Comparison of ENCODE assay signal across 8 cellular contexts in genomic region chr10:132142396-132143161, GRCh38. TPM values are rescaled to one million over a fixed set of nuclear protein-coding genes. Genes with fewer than 3 reads are reported as not detected.
DNase-seq lines count a peak whose midpoint lies in the region; ATAC-seq and TF ChIP-seq lines count a peak whose summit lies in the region.

No MANE protein-coding gene starts in this region.

- peaks cover 0 to 5% (median 4%) of the 10 kb centered on the region in 3 donors for H3K27me3 Mint-ChIP-seq in immature natural killer cell (ENCODE audit: low read depth in 3 of 3)

- H3K4me3 ChIP-seq in GM06990 (replicated peaks; ENCODE audit: low read depth, low read length), result no peak overlapping the region
- H3K4me3 ChIP-seq in astrocyte of the cerebellum (ENCODE audit: low read depth, low read length), result no peak overlapping the region

- H3K36me3 Mint-ChIP-seq in immature natural killer cell, result no peaks in the 10 kb centered on the region

- no peaks in the 10 kb centered on the region for H3K4me1 Mint-ChIP-seq in immature natural killer cell

- DNase-seq in GM06990 (ENCODE audit: extremely low read depth, insufficient read length) (peak; percentile 36), SW480 (ENCODE audit: low spot score) (peak; percentile 25), astrocyte of the cerebellum (ENCODE audit: low read depth) (no peak), immature natural killer cell (peak; percentile 22 to 44 (median 40)), omental fat pad (ENCODE audit: low spot score) (no peak), NCI-H187 treated with DMSO at 0.1 percent for 48 hours (lab: John Stamatoyannopoulos, UW) (no peak)
- peak; percentile 49 to 51 for DNase-seq in stimulated activated CD4-positive, alpha-beta T cell treated with anti-CD3 and anti-CD28 coated beads, Interleukin-2, amount 100 ng/mL, for 48 hours

- no peaks in the 10 kb centered on the region for H3K27me3 ChIP-seq in GM06990 (replicated peaks; ENCODE audit: control insufficient read depth, insufficient read depth, low read length)

- in situ Hi-C loops in astrocyte of the cerebellum (cut with HindIII; ENCODE audit: low sequenced_read_pairs), result no loop called here

- peak; percentile 66 for ATAC-seq in HG02588 (IDR thresholded peaks at IDR 0.05; ENCODE audit: unreplicated experiment)
- ATAC-seq in omental fat pad (ENCODE audit: low FRiP score), result no peak

- H3K36me3 ChIP-seq in GM06990 (ENCODE audit: control insufficient read depth, insufficient read depth, low read length), result no peaks in the 10 kb centered on the region

- TF ChIP-seq CTCF in GM06990 (IDR thresholded peaks at IDR 0.05; ENCODE audit: insufficient read depth, low read length, poor library complexity, severe bottlenecking), result peak; percentile 88
- peak; percentile 71 for TF ChIP-seq CTCF in astrocyte of the cerebellum (IDR thresholded peaks at IDR 0.05; ENCODE audit: low read depth, low read length, missing control alignments)
- TF ChIP-seq CTCF in omental fat pad (IDR thresholded peaks at IDR 0.05), result no peak

- H3K9me3 Mint-ChIP-seq in immature natural killer cell, result no peaks in the 10 kb centered on the region

- no peak overlapping the region for H3K27ac Mint-ChIP-seq in immature natural killer cell

- no peak overlapping the region for H3K4me3 Mint-ChIP-seq in immature natural killer cell

RNA-seq across cellular contexts. Expression of gene DPYSL4, which starts 44.2 kb away (rescaled TPM):
- polyA plus RNA-seq in immature natural killer cell, result not detected
- total RNA-seq in omental fat pad, result 1 to 10 TPM in 1 of 4 donors, under 1 TPM in 3; 0.69 to 3.0 (median 0.81) TPM

Comparison
In these comparisons a context has a peak if more than half of its experiments do, and no peak if none do; other contexts are left out.
1. DNase-seq: peak in GM06990 (single experiment), SW480 (single experiment), immature natural killer cell (3 of 3) and stimulated activated CD4-positive, alpha-beta T cell treated with anti-CD3 and anti-CD28 coated beads, Interleukin-2, amount 100 ng/mL, for 48 hours (2 of 2); none in astrocyte of the cerebellum (single experiment), omental fat pad (single experiment) and NCI-H187 treated with DMSO at 0.1 percent for 48 hours (single experiment).
2. CTCF ChIP-seq: peak in GM06990 (single experiment) and astrocyte of the cerebellum (single experiment); none in omental fat pad (0 of 3).